ENCODE assay signal across 27 cellular contexts in the genomic region with DNA sequence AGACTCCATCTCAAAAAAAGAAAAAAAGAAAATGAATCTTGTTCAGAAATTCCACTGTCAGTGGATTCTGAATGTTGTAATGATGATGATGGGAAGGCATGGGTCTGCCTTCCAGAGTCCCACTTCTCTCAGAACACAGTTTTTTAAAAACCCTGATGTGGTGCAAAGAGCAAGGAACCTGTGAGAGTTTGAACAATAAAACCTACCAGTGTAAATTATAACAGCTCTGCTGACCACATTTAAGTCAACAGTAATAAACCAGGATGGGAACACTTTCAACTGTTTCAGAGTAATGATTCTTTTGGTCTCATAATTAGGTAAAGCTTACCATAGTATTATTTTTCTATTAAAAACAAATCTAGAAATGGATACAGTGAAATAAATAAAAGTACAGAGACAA.
"Had no signal": no experiment of that assay in that cellular context is flagged by ENCODE, and none has a peak within 500 bp of the region (broad histone marks: within the 10 kb centered on the region; RNA-seq: fewer than 3 reads in every experiment).

No MANE protein-coding gene starts in this region.

- H3K27ac Mint-ChIP-seq: immature natural killer cell; mesothelial cell of epicardium; naive thymus-derived CD8-positive, alpha-beta T cell; nephron progenitor cell; stimulated activated naive CD8-positive, alpha-beta T cell treated with anti-CD3 and anti-CD28 coated beads, Interleukin-15, amount 100 ng/mL, for 72 hours had no signal

- FAIRE-seq: endothelial cell of umbilical vein, frontal cortex, keratinocyte had no signal

- H3K4me3 Mint-ChIP-seq: immature natural killer cell; mesothelial cell of epicardium; naive thymus-derived CD8-positive, alpha-beta T cell; nephron progenitor cell; stimulated activated naive CD8-positive, alpha-beta T cell treated with anti-CD3 and anti-CD28 coated beads, Interleukin-15, amount 100 ng/mL, for 72 hours had no signal

- H3K4me2 ChIP-seq: smooth muscle cell had no signal

- H3K36me3 ChIP-seq: prostate gland, right atrium auricular region, suprapubic skin had no signal

- ATAC-seq: left lobe of liver; naive thymus-derived CD8-positive, alpha-beta T cell; sciatic nerve; stimulated activated naive CD8-positive, alpha-beta T cell treated with anti-CD3 and anti-CD28 coated beads, Interleukin-15, amount 100 ng/mL, for 72 hours had no signal

- DNase-seq: dermis blood vessel endothelial cell; effector memory CD4-positive, alpha-beta T cell; hypothalamus; immature natural killer cell; mesenchymal stem cell; naive thymus-derived CD8-positive, alpha-beta T cell; nephron progenitor cell; nucleus accumbens; stimulated activated CD4-positive, alpha-beta T cell treated with anti-CD3 and anti-CD28 coated beads, Interleukin-12 subunit alpha, Interleukin-12 subunit beta, amount 100 ng/mL, for 4 hours; stimulated activated CD4-positive, alpha-beta T cell treated with anti-CD3 and anti-CD28 coated beads, Interleukin-1b, Interleukin-23, amount 100 ng/mL, for 48 hours; stimulated activated CD4-positive, alpha-beta T cell treated with anti-CD3 and anti-CD28 coated beads, Interleukin-4, amount 100 ng/mL, for 1 hour; stimulated activated CD8-positive, alpha-beta memory T cell treated with anti-CD3 and anti-CD28 coated beads, Interleukin-4, amount 100 ng/mL, for 48 hours; stimulated activated naive CD4-positive, alpha-beta T cell; stimulated activated naive CD8-positive, alpha-beta T cell treated with anti-CD3 and anti-CD28 coated beads, Interleukin-15, amount 100 ng/mL, for 72 hours; trophoblast cell had no signal

- H3K27ac ChIP-seq: coronary artery, prostate gland, right atrium auricular region, suprapubic skin, vagina had no signal

- H3K9me3 ChIP-seq: prostate gland, right atrium auricular region, suprapubic skin, vagina had no signal

- H3K4me3 ChIP-seq: coronary artery, prostate gland, right atrium auricular region, smooth muscle cell, suprapubic skin, vagina had no signal

- H3K27me3 ChIP-seq: right atrium auricular region, suprapubic skin, vagina had no signal

- H3K4me1 ChIP-seq: prostate gland, right atrium auricular region, suprapubic skin, vagina had no signal

- H3K27me3 Mint-ChIP-seq: stimulated activated naive CD8-positive, alpha-beta T cell treated with anti-CD3 and anti-CD28 coated beads, Interleukin-15, amount 100 ng/mL, for 72 hours had no signal

- H3K4me1 Mint-ChIP-seq: immature natural killer cell; naive thymus-derived CD8-positive, alpha-beta T cell; stimulated activated naive CD8-positive, alpha-beta T cell treated with anti-CD3 and anti-CD28 coated beads, Interleukin-15, amount 100 ng/mL, for 72 hours had no signal

- H3K9me3 Mint-ChIP-seq: immature natural killer cell; mesothelial cell of epicardium; nephron progenitor cell; stimulated activated naive CD8-positive, alpha-beta T cell treated with anti-CD3 and anti-CD28 coated beads, Interleukin-15, amount 100 ng/mL, for 72 hours had no signal
